18 cellular contexts compared by ENCODE assay signal in genomic region chr3:64677961-64678716, GRCh38. TPM values are rescaled to one million over a fixed set of nuclear protein-coding genes. Genes with fewer than 3 reads are reported as not detected.
"Had no signal": no experiment of that assay in that cellular context is flagged by ENCODE, and none has a peak within 500 bp of the region (broad histone marks: within the 10 kb centered on the region; RNA-seq: fewer than 3 reads in every experiment).

No MANE protein-coding gene starts in this region.

- H3K27me3 Mint-ChIP-seq: activated CD4-positive, alpha-beta memory T cell treated with anti-CD3 and anti-CD28 coated beads, Interleukin-2, amount 10 ng/mL, durations not matched to agents 7 days and 5 days; activated CD8-positive, alpha-beta memory T cell treated with anti-CD3 and anti-CD28 coated beads, Interleukin-2, amount 10 ng/mL, durations not matched to agents 7 days and 5 days; activated T-helper 17 cell treated with anti-CD3 and anti-CD28 coated beads, Interleukin-2, amount 50 U/mL, for 72 hours; brain had no signal

- DNase-seq: activated CD4-positive, alpha-beta memory T cell treated with anti-CD3 and anti-CD28 coated beads, Interleukin-2, amount 10 ng/mL, durations not matched to agents 7 days and 5 days; activated CD4-positive, alpha-beta T cell treated with anti-CD3 and anti-CD28 coated beads for 4 hours; activated CD8-positive, alpha-beta memory T cell treated with anti-CD3 and anti-CD28 coated beads, Interleukin-2, amount 10 ng/mL, durations not matched to agents 7 days and 5 days; activated naive CD4-positive, alpha-beta T cell treated with Interleukin-2 at 50 U/mL for 16 hours; central memory CD4-positive, alpha-beta T cell; erythroblast; hypothalamus; immature natural killer cell; kidney glomerular epithelial cell; mesenchymal stem cell; naive thymus-derived CD4-positive, alpha-beta T cell; ovary; stimulated activated naive B cell treated with anti-CD40 and anti-IgM and Interleukin-4, amounts not matched to agents 10 μg/mL and 1 μg/mL and 100 μg/mL, for 72 hours had no signal

- H3K27me3 ChIP-seq: ovary, vagina had no signal

- ATAC-seq: activated CD8-positive, alpha-beta memory T cell treated with anti-CD3 and anti-CD28 coated beads, Interleukin-2, amount 10 ng/mL, durations not matched to agents 7 days and 5 days; activated T-helper 17 cell treated with anti-CD3 and anti-CD28 coated beads, Interleukin-2, amount 50 U/mL, for 72 hours; naive thymus-derived CD4-positive, alpha-beta T cell; sciatic nerve; stimulated activated naive B cell treated with anti-CD40 and anti-IgM and Interleukin-4, amounts not matched to agents 10 μg/mL and 1 μg/mL and 100 μg/mL, for 72 hours had no signal

- H3K4me3 Mint-ChIP-seq: activated CD4-positive, alpha-beta memory T cell treated with anti-CD3 and anti-CD28 coated beads, Interleukin-2, amount 10 ng/mL, durations not matched to agents 7 days and 5 days; activated CD8-positive, alpha-beta memory T cell treated with anti-CD3 and anti-CD28 coated beads, Interleukin-2, amount 10 ng/mL, durations not matched to agents 7 days and 5 days; activated T-helper 17 cell treated with anti-CD3 and anti-CD28 coated beads, Interleukin-2, amount 50 U/mL, for 72 hours; brain; immature natural killer cell; naive thymus-derived CD4-positive, alpha-beta T cell; stimulated activated naive B cell treated with anti-CD40 and anti-IgM and Interleukin-4, amounts not matched to agents 10 μg/mL and 1 μg/mL and 100 μg/mL, for 72 hours had no signal

- H3K4me1 Mint-ChIP-seq: activated CD4-positive, alpha-beta memory T cell treated with anti-CD3 and anti-CD28 coated beads, Interleukin-2, amount 10 ng/mL, durations not matched to agents 7 days and 5 days; activated CD8-positive, alpha-beta memory T cell treated with anti-CD3 and anti-CD28 coated beads, Interleukin-2, amount 10 ng/mL, durations not matched to agents 7 days and 5 days; activated T-helper 17 cell treated with anti-CD3 and anti-CD28 coated beads, Interleukin-2, amount 50 U/mL, for 72 hours; immature natural killer cell; naive thymus-derived CD4-positive, alpha-beta T cell; stimulated activated naive B cell treated with anti-CD40 and anti-IgM and Interleukin-4, amounts not matched to agents 10 μg/mL and 1 μg/mL and 100 μg/mL, for 72 hours had no signal

- H3K9me3 Mint-ChIP-seq: activated CD4-positive, alpha-beta memory T cell treated with anti-CD3 and anti-CD28 coated beads, Interleukin-2, amount 10 ng/mL, durations not matched to agents 7 days and 5 days; activated T-helper 17 cell treated with anti-CD3 and anti-CD28 coated beads, Interleukin-2, amount 50 U/mL, for 72 hours; brain; stimulated activated naive B cell treated with anti-CD40 and anti-IgM and Interleukin-4, amounts not matched to agents 10 μg/mL and 1 μg/mL and 100 μg/mL, for 72 hours had no signal

- H3K36me3 ChIP-seq: ovary had no signal

- H3K9me3 ChIP-seq: ovary, vagina had no signal

- H3K27ac ChIP-seq: ovary, vagina had no signal

- H3K27ac Mint-ChIP-seq: activated CD4-positive, alpha-beta memory T cell treated with anti-CD3 and anti-CD28 coated beads, Interleukin-2, amount 10 ng/mL, durations not matched to agents 7 days and 5 days; activated CD8-positive, alpha-beta memory T cell treated with anti-CD3 and anti-CD28 coated beads, Interleukin-2, amount 10 ng/mL, durations not matched to agents 7 days and 5 days; activated T-helper 17 cell treated with anti-CD3 and anti-CD28 coated beads, Interleukin-2, amount 50 U/mL, for 72 hours; brain; immature natural killer cell; naive thymus-derived CD4-positive, alpha-beta T cell; stimulated activated naive B cell treated with anti-CD40 and anti-IgM and Interleukin-4, amounts not matched to agents 10 μg/mL and 1 μg/mL and 100 μg/mL, for 72 hours had no signal

- H3K36me3 Mint-ChIP-seq: activated CD8-positive, alpha-beta memory T cell treated with anti-CD3 and anti-CD28 coated beads, Interleukin-2, amount 10 ng/mL, durations not matched to agents 7 days and 5 days; immature natural killer cell; naive thymus-derived CD4-positive, alpha-beta T cell; stimulated activated naive B cell treated with anti-CD40 and anti-IgM and Interleukin-4, amounts not matched to agents 10 μg/mL and 1 μg/mL and 100 μg/mL, for 72 hours had no signal

- H3K4me3 ChIP-seq: ovary, vagina had no signal

RNA-seq across cellular contexts. Expression of gene ADAMTS9, which starts 9.7 kb away (rescaled TPM):
- total RNA-seq: activated CD4-positive, alpha-beta memory T cell treated with anti-CD3 and anti-CD28 coated beads, Interleukin-2, amount 10 ng/mL, durations not matched to agents 7 days and 5 days; activated CD8-positive, alpha-beta memory T cell treated with anti-CD3 and anti-CD28 coated beads, Interleukin-2, amount 10 ng/mL, durations not matched to agents 7 days and 5 days; activated T-helper 17 cell treated with anti-CD3 and anti-CD28 coated beads, Interleukin-2, amount 50 U/mL, for 72 hours; naive thymus-derived CD4-positive, alpha-beta T cell; T-helper 2 cell treated with Interferon-gamma antibody and Interleukin-4, amounts not matched to agents 100 ng/mL and 5 ng/mL, for 36 hours had no signal
- polyA plus RNA-seq: immature natural killer cell; naive thymus-derived CD4-positive, alpha-beta T cell had no signal
